ENCODE assay signal across 32 cellular contexts in the genomic region with DNA sequence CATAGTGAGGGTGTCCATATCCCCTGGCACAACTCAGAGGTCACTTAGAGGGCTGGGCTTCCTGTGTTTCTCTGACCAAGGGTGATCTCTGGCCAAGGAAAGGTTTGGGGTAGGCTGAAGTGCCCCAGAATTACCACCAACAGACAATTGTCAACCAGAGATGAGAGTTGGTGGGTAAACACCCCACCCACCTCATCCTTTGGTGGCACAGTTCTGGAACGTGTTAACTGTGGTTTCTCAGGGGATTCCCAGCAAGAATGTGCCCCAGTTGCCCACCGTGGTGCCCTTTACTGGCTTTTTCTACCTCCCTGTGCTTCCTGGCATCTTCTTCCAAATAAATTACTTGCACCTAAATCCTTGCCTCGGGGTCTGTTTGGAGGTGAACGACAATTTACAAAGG. TPM values are rescaled to one million over a fixed set of nuclear protein-coding genes. Genes with fewer than 3 reads are reported as not detected.
"Had no signal": no experiment of that assay in that cellular context is flagged by ENCODE, and none has a peak within 500 bp of the region (broad histone marks: within the 10 kb centered on the region; RNA-seq: fewer than 3 reads in every experiment).

No MANE protein-coding gene starts in this region.

- H3K4me3 ChIP-seq: esophagus squamous epithelium, left ventricle myocardium inferior, lung, ovary, sigmoid colon, thoracic aorta, uterus had no signal

- H3K36me3 ChIP-seq: esophagus squamous epithelium, left ventricle myocardium inferior, ovary, sigmoid colon, thoracic aorta, uterus had no signal

- H3K27ac Mint-ChIP-seq: activated T-cell treated with anti-CD3 and anti-CD28 coated beads, Interleukin-2, amount 50 U/mL, for 24 hours; dendritic cell treated with granulocyte-macrophage colony-stimulating factor and Interleukin-4, amounts not matched to agents 40 ng/mL and 50 ng/mL, for 4 days; progenitor cell of endocrine pancreas; stimulated activated naive B cell treated with anti-CD40 and anti-IgM and Interleukin-4, amounts not matched to agents 10 μg/mL and 1 μg/mL and 100 μg/mL, for 72 hours; T-helper 2 cell treated with Interferon-gamma antibody and Interleukin-4, amounts not matched to agents 5 μg/mL and 100 μg/mL, for 36 hours had no signal

- H3K27ac ChIP-seq: esophagus squamous epithelium, left ventricle myocardium inferior, ovary, thoracic aorta, uterus had no signal

- H3K9me3 ChIP-seq: esophagus squamous epithelium, left ventricle myocardium inferior, ovary, sigmoid colon, thoracic aorta, uterus had no signal

- H3K9me3 Mint-ChIP-seq: activated T-cell treated with anti-CD3 and anti-CD28 coated beads, Interleukin-2, amount 50 U/mL, for 24 hours; central memory CD8-positive, alpha-beta T cell; T-helper 2 cell treated with Interferon-gamma antibody and Interleukin-4, amounts not matched to agents 5 μg/mL and 100 μg/mL, for 36 hours had no signal

- H3K27me3 ChIP-seq: ovary, sigmoid colon had no signal

- DNase-seq: activated CD4-positive, alpha-beta T cell treated with anti-CD3 and anti-CD28 coated beads for 48 hours; activated CD4-positive, alpha-beta T cell treated with anti-CD3 and anti-CD28 coated beads, Interleukin-2, amount 50 U/mL, for 48 hours; activated CD4-positive, CD25-positive, alpha-beta regulatory T cell; activated CD8-positive, alpha-beta memory T cell treated with anti-CD3 and anti-CD28 coated beads, Interleukin-2, amount 50 U/mL, for 48 hours; activated gamma-delta T cell; activated naive CD4-positive, alpha-beta T cell treated with anti-CD3 and anti-CD28 coated beads, Interleukin-2, amount 50 U/mL, for 16 hours; activated T-cell treated with anti-CD3 and anti-CD28 coated beads, Interleukin-2, amount 50 U/mL, for 24 hours; anterior cingulate cortex; esophagus squamous epithelium; foreskin melanocyte; glutamatergic neuron; islet precursor cell; left ventricle myocardium inferior; naive B cell; ovary; sigmoid colon; small intestine; stimulated activated CD4-positive, alpha-beta T cell treated with anti-CD3 and anti-CD28 coated beads, Interleukin-4, amount 100 ng/mL, for 4 hours; stimulated activated CD8-positive, alpha-beta memory T cell treated with anti-CD3 and anti-CD28 coated beads, Interleukin-4, amount 100 ng/mL, for 48 hours; stimulated activated naive B cell treated with anti-CD40 and anti-IgM and Interleukin-4, amounts not matched to agents 10 μg/mL and 1 μg/mL and 100 μg/mL, for 72 hours; T-helper 1 cell; trophoblast cell; uterus had no signal

- H3K4me1 ChIP-seq: esophagus squamous epithelium, left ventricle myocardium inferior, uterus had no signal

- ATAC-seq: stimulated activated naive B cell treated with anti-CD40 and anti-IgM and Interleukin-4, amounts not matched to agents 10 μg/mL and 1 μg/mL and 100 μg/mL, for 72 hours had no signal

- H3K4me1 Mint-ChIP-seq: central memory CD8-positive, alpha-beta T cell had no signal

- FAIRE-seq: bronchial epithelial cell, small intestine had no signal

- H3K4me3 Mint-ChIP-seq: activated T-cell treated with anti-CD3 and anti-CD28 coated beads, Interleukin-2, amount 50 U/mL, for 24 hours; central memory CD8-positive, alpha-beta T cell; dendritic cell treated with granulocyte-macrophage colony-stimulating factor and Interleukin-4, amounts not matched to agents 40 ng/mL and 50 ng/mL, for 4 days; stimulated activated naive B cell treated with anti-CD40 and anti-IgM and Interleukin-4, amounts not matched to agents 10 μg/mL and 1 μg/mL and 100 μg/mL, for 72 hours; T-helper 2 cell treated with Interferon-gamma antibody and Interleukin-4, amounts not matched to agents 5 μg/mL and 100 μg/mL, for 36 hours had no signal

RNA-seq across cellular contexts. Expression of a gene that starts 17.1 kb away (rescaled TPM):
- total RNA-seq: bronchial epithelial cell, esophagus squamous epithelium, mesenteric fat pad, subcutaneous adipose tissue, thoracic aorta had no signal

RNA-seq across cellular contexts. Expression of a gene that starts 26.8 kb away (rescaled TPM):
- total RNA-seq: bronchial epithelial cell, esophagus squamous epithelium, left ventricle myocardium inferior, lung, mesenteric fat pad, thoracic aorta, uterus had no signal
